In the genomic region with DNA sequence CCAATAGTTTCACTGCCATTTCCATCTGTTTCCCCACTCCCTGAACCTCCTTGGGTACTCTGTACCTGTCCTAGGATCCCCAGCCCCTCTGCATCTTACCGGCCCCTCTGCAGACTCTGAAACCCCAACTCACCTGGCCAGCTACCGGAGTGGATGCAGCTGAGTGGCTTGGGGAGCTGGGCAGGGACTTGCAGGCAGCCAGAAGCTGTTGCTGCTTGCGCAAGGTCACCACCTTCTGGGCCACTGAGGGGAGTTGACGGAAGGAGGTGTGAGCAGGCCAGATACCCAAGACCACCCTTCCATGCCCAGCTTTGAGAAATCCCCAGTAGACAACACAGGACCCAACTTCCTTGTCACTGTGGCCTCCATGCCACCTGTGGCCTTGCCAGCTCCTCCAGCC, we compare ENCODE assay signal across 14 cellular contexts. TPM values are rescaled to one million over a fixed set of nuclear protein-coding genes. Genes with fewer than 3 reads are reported as not detected.
"Had no signal": no experiment of that assay in that cellular context is flagged by ENCODE, and none has a peak within 500 bp of the region (broad histone marks: within the 10 kb centered on the region; RNA-seq: fewer than 3 reads in every experiment).

No MANE protein-coding gene starts in this region.

- H3K4me3 Mint-ChIP-seq: brain, natural killer cell had no signal

- H3K27ac Mint-ChIP-seq: brain had no signal

- H3K9me3 Mint-ChIP-seq: natural killer cell had no signal

- ATAC-seq: esophagus mucosa, natural killer cell had no signal

- DNase-seq: activated CD4-positive, alpha-beta T cell treated with anti-CD3 and anti-CD28 coated beads, Interleukin-2, amount 50 U/mL, for 1 hour; activated CD8-positive, alpha-beta memory T cell treated with anti-CD3 and anti-CD28 coated beads for 24 hours; anterior cingulate cortex; dermis blood vessel endothelial cell; effector CD8-positive, alpha-beta T cell; foreskin melanocyte; glutamatergic neuron; left ventricle myocardium inferior; natural killer cell; spleen; stimulated activated CD4-positive, alpha-beta T cell treated with anti-CD3 and anti-CD28 coated beads, Interleukin-4, amount 100 ng/mL, for 24 hours; stomach had no signal

RNA-seq across cellular contexts. Expression of a gene that starts 34.6 kb away (rescaled TPM):
- total RNA-seq: left ventricle myocardium inferior had no signal
